In genomic region chr7:64951250-64951848, GRCh38 we compare ENCODE assay signal across 8 cellular contexts. TPM values are rescaled to one million over a fixed set of nuclear protein-coding genes. Genes with fewer than 3 reads are reported as not detected.
DNase-seq lines count a peak whose midpoint lies in the region; ATAC-seq and TF ChIP-seq lines count a peak whose summit lies in the region.

No MANE protein-coding gene starts in this region.

- no peak overlapping the region for H3K27ac ChIP-seq in upper lobe of right lung

- H3K27me3 ChIP-seq in upper lobe of right lung = peaks cover 19% of the 10 kb centered on the region

- DNase-seq in Daoy (ENCODE audit: low read depth) (peak; percentile 60), HFFc6 (peak; percentile 54), NCI-H526 treated with DMSO at 0.1 percent for 48 hours (lab: John Stamatoyannopoulos, UW) (peak; percentile 6), cardiac fibroblast (ENCODE audit: low read depth in 2 of 2) (peak; percentile 66 to 69), left lobe of liver (ENCODE audit: low spot score) (no peak), upper lobe of right lung (no peak)

- TF ChIP-seq CTCF in HFFc6 (IDR thresholded peaks at IDR 0.05) = peak; percentile 90
- TF ChIP-seq CTCF in cardiac fibroblast (IDR thresholded peaks at IDR 0.05; ENCODE audit: low read depth, low read length) = peak; percentile 73
- TF ChIP-seq CTCF in upper lobe of right lung (IDR thresholded peaks at IDR 0.05) = peak; percentile 89

- H3K4me1 ChIP-seq in upper lobe of right lung = peaks cover 10% of the 10 kb centered on the region

- no peak overlapping the region for H3K27ac Mint-ChIP-seq in HFFc6

- H3K4me3 ChIP-seq in cardiac fibroblast (replicated peaks in 1 of 2; ENCODE audit: low read depth in 2 of 2, low read length in 2 of 2) (no peak overlapping the region), upper lobe of right lung (no peak overlapping the region)

- no peak overlapping the region for H3K4me3 Mint-ChIP-seq in HFFc6

- peaks cover 17% of the 10 kb centered on the region for H3K27me3 Mint-ChIP-seq in HFFc6 (ENCODE audit: insufficient read depth)

- intact Hi-C loops in upper lobe of right lung (cut with DNase I) = loop anchor here (5.0 kb wide), 1 partner anchor 356 kb away; no protein-coding TSS in a partner anchor

- ATAC-seq in left lobe of liver (peak; percentile 93), upper lobe of right lung (peak; percentile 87), HG03457 (IDR thresholded peaks at IDR 0.05; ENCODE audit: unreplicated experiment) (no peak), GM21381 (IDR thresholded peaks at IDR 0.05; ENCODE audit: unreplicated experiment) (no peak)

- no peaks in the 10 kb centered on the region for H3K9me3 ChIP-seq in upper lobe of right lung

- peaks cover 3% of the 10 kb centered on the region; the same call in 1 of the 2 replicates for H3K9me3 Mint-ChIP-seq in HFFc6

- no peaks in the 10 kb centered on the region for H3K36me3 ChIP-seq in upper lobe of right lung

- no peaks in the 10 kb centered on the region for H3K4me1 Mint-ChIP-seq in HFFc6 (ENCODE audit: low read depth)

- H3K36me3 Mint-ChIP-seq in HFFc6 (ENCODE audit: low read depth) = no peaks in the 10 kb centered on the region

RNA-seq across cellular contexts. Expression of gene ZNF117, which starts 39.5 kb away (rescaled TPM):
- 3.3 and 5.4 TPM in 2 replicates for total RNA-seq in Daoy (2014; rRNA removed; shearing (Covaris generic))
- 1 to 10 TPM in 5 of 6 experiments, under 1 TPM in 1; 0.63 to 1.7 (median 1.3) TPM for total RNA-seq in HFFc6 (2021; fragmentation: NEBNext Ultra II Directional; extraction: Animal tissue kit (Norgen Biotek cat#: 25700))
- total RNA-seq in left lobe of liver (2.6 TPM), upper lobe of right lung (18.7 TPM)

RNA-seq across cellular contexts. Expression of gene ZNF273, which starts 48.3 kb away (rescaled TPM):
- total RNA-seq in Daoy (2014; rRNA removed; shearing (Covaris generic)) = 10.4 and 15.7 TPM in 2 replicates
- 1 to 10 TPM; 1.2 to 2.5 (median 2.0) TPM for total RNA-seq in HFFc6 (2021; fragmentation: NEBNext Ultra II Directional; extraction: Animal tissue kit (Norgen Biotek cat#: 25700))
- total RNA-seq in left lobe of liver (0.48 TPM), upper lobe of right lung (2.3 TPM)

RNA-seq across cellular contexts. Expression of gene ERV3-1, which starts 55.1 kb away (rescaled TPM):
- 5.3 and 8.8 TPM in 2 replicates for total RNA-seq in Daoy (2014; rRNA removed; shearing (Covaris generic))
- 1 to 10 TPM; 2.4 to 3.5 (median 3.0) TPM for total RNA-seq in HFFc6 (2021; fragmentation: NEBNext Ultra II Directional; extraction: Animal tissue kit (Norgen Biotek cat#: 25700))
- total RNA-seq in left lobe of liver = 8.0 TPM
- total RNA-seq in upper lobe of right lung = 24.9 TPM

Comparison
In these comparisons a context has a peak if more than half of its experiments do, and no peak if none do; other contexts are left out.
1. DNase-seq: peak in Daoy (single experiment), HFFc6 (single experiment), NCI-H526 treated with DMSO at 0.1 percent for 48 hours (single experiment) and cardiac fibroblast (2 of 2); none in left lobe of liver (single experiment) and upper lobe of right lung (single experiment).
2. ATAC-seq: peak in left lobe of liver (single experiment) and upper lobe of right lung (single experiment); none in HG03457 (single experiment) and GM21381 (single experiment).
3. Peak in every context shown above with its lines, with median percentiles within 50 percentile points of each other: CTCF ChIP-seq.